1 cellular context compared by ENCODE assay signal in the genomic region with DNA sequence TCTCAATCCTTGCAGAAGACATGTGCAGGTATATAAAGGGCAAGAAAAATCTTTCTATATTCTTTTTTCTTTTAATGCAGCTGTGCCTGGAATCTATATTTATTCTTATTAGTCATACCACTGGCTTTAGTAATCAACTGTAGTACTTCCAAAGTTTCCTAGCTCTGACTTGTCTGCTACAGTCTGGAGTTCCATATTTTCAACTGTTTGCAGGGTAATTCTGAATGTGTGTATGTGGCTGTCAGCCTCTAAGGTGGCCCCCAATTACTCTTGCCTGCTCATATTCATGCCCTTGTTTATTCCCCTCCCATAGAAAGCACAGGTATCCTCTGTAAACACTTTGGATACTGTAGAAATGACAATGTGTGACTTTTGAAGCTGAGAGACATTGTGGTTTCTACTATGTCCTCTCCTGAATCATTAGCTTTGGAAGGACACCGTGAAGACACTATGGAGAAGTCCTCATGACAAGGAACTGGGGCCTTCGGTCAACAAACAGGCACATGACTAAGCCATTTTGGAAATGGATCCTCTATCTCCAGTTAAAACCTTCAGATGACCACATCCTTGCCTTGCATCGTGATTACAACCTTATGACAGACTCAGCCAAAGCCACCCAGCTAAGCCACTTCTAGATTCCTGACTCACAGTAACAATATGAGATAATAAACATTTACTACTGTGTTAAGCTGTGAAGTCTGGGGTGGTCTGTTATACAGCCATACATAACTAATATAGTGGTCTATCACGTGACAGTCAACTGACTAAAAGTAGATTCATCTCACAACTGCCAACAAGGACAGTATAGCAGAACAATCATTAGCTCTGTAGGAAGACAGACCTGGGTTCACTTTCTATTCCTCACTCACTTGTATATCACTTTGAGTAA.
A peak's percentile ranks its signal among the peaks of the same experiment; 100 is the strongest.
TF ChIP-seq lines count a peak whose summit lies in the region.

No MANE protein-coding gene starts in this region.

TF ChIP-seq in K562, 482 proteins besides CTCF, POLR2A, EP300 and RAD21 (continued from another document and continues in another):
- TF ChIP-seq ZNF41 (CRISPR knock-in tag; conservative IDR thresholded peaks at IDR 0.05), result peak; percentile 68; the same call in 1 of the 2 replicates
- TF ChIP-seq GATAD2B (IDR thresholded peaks at IDR 0.05; ENCODE audit: borderline replicate concordance), result no peak
- no peak for TF ChIP-seq NR3C1 (CRISPR knock-in tag; IDR thresholded peaks at IDR 0.05)
- TF ChIP-seq GTF2A2 (tag; IDR thresholded peaks at IDR 0.05), result no peak
- no peak for TF ChIP-seq NFATC3 (IDR thresholded peaks at IDR 0.05)
- TF ChIP-seq ZNF140 (CRISPR knock-in tag; IDR thresholded peaks at IDR 0.05), result no peak
- TF ChIP-seq ZNF592 (IDR thresholded peaks at IDR 0.05), result peak; percentile 98
- TF ChIP-seq, protein P1, sequence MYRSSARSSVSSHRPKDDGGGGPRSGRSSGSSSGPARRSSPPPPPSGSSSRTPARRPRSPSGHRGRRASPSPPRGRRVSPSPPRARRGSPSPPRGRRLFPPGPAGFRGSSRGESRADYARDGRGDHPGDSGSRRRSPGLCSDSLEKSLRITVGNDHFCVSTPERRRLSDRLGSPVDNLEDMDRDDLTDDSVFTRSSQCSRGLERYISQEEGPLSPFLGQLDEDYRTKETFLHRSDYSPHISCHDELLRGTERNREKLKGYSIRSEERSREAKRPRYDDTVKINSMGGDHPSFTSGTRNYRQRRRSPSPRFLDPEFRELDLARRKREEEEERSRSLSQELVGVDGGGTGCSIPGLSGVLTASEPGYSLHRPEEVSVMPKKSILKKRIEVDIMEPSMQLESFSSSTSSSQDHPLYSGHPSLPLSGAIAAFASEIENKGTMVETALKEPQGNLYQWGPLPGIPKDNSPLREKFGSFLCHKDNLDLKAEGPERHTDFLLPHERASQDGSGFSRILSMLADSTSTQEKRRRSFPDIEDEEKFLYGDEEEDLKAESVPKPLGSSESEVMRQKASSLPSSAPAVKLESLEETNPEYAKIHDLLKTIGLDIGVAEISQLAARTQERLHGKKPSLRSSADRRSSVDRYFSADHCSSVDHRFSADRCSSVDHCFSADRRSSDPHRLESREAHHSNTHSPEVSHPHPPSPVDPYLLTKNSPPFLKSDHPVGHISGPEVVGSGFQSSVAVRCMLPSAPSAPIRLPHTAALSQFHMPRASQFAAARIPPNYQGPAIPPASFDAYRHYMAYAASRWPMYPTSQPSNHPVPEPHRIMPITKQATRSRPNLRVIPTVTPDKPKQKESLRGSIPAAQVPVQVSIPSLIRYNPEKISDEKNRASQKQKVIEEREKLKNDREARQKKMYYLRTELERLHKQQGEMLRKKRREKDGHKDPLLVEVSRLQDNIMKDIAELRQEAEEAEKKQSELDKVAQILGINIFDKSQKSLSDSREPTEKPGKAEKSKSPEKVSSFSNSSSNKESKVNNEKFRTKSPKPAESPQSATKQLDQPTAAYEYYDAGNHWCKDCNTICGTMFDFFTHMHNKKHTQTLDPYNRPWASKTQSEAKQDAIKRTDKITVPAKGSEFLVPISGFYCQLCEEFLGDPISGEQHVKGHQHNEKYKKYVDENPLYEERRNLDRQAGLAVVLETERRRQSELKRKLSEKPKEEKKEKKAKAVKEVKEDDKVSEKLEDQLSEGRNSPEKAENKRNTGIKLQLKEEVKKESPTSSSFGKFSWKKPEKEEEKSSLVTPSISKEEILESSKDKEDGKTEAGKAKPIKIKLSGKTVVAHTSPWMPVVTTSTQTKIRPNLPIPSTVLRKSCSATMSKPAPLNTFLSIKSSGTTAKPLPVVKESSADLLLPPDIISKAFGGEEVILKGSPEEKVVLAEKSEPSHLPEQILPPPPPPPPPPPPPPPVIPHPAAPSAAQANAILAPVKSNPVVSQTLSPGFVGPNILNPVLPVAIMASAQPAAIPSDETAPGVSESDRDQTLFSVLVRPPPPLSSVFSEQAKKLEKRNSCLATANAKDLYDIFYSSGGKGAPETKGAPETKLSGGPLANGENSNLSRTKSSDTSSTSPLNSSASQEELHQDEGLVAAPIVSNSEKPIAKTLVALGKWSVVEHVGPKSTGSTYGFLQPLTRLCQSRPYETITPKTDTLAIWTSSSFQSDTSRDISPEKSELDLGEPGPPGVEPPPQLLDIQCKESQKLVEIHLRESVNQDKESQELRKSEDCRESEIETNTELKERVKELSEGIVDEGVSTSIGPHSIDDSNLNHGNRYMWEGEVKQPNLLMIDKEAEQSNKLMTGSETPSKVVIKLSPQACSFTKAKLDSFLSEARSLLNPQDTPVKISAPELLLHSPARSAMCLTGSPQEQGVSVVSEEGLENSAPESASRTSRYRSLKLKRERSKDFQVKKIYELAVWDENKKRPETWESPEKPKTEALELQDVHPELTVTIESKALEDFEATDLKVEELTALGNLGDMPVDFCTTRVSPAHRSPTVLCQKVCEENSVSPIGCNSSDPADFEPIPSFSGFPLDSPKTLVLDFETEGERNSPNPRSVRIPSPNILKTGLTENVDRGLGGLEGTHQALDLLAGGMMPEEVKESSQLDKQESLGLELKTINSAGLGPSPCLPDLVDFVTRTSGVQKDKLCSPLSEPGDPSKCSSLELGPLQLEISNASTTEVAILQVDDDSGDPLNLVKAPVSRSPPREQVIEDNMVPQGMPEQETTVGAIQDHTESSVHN (IDR thresholded peaks at IDR 0.05; ENCODE audit: borderline replicate concordance in 1 of 2, low read depth in 1 of 2), result 0 out of 4 replicates have a peak, but pooled peaks of 1 of the 2 experiments have one; percentile 27
- peak; percentile 47 for TF ChIP-seq TAL1 (IDR thresholded peaks at IDR 0.05)
- TF ChIP-seq RFX5 (IDR thresholded peaks at IDR 0.05; ENCODE audit: low read depth, low read length), result no peak
- TF ChIP-seq, protein P2, sequence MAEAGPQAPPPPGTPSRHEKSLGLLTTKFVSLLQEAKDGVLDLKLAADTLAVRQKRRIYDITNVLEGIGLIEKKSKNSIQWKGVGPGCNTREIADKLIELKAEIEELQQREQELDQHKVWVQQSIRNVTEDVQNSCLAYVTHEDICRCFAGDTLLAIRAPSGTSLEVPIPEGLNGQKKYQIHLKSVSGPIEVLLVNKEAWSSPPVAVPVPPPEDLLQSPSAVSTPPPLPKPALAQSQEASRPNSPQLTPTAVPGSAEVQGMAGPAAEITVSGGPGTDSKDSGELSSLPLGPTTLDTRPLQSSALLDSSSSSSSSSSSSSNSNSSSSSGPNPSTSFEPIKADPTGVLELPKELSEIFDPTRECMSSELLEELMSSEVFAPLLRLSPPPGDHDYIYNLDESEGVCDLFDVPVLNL (CRISPR knock-in tag; IDR thresholded peaks at IDR 0.05; ENCODE audit: low read depth), result no peak
- no peak for TF ChIP-seq SMAD1 (IDR thresholded peaks at IDR 0.05; ENCODE audit: low read depth, low read length, partially characterized antibody)
- no peak for TF ChIP-seq HOMEZ (CRISPR knock-in tag; IDR thresholded peaks at IDR 0.05)
- no peak for TF ChIP-seq KDM1A (IDR thresholded peaks at IDR 0.05)
- no peak for TF ChIP-seq TCF15 (CRISPR knock-in tag; IDR thresholded peaks at IDR 0.05)
- no peak for TF ChIP-seq ELF1 (tag; IDR thresholded peaks at IDR 0.05)
- TF ChIP-seq RFX1 (IDR thresholded peaks at IDR 0.05), result no peak
- no peak for TF ChIP-seq HLTF (IDR thresholded peaks at IDR 0.05)
- no peak for TF ChIP-seq ZNF717 (CRISPR knock-in tag; IDR thresholded peaks at IDR 0.05)
- no peak for TF ChIP-seq ZBED1 (IDR thresholded peaks at IDR 0.05)
- TF ChIP-seq HCFC1 (IDR thresholded peaks at IDR 0.05; ENCODE audit: low read depth, low read length), result no peak
- no peak for TF ChIP-seq ZNF778 (CRISPR knock-in tag; IDR thresholded peaks at IDR 0.05)
- peak in 1 of 3 experiments; percentile 73; a peak in 2 of 6 replicates for TF ChIP-seq ZBTB11 (CRISPR knock-in tag; IDR thresholded peaks at IDR 0.05)
- TF ChIP-seq XRCC5 (IDR thresholded peaks at IDR 0.05; ENCODE audit: low read depth, low read length), result no peak
- TF ChIP-seq RBM17 (IDR thresholded peaks at IDR 0.05; ENCODE audit: borderline replicate concordance, low read depth, low read length), result no peak
- no peak for TF ChIP-seq HNRNPH1 (optimal IDR thresholded peaks at IDR 0.05; ENCODE audit: low read depth, low read length)
- TF ChIP-seq SMAD4 (CRISPR knock-in tag; conservative IDR thresholded peaks at IDR 0.05), result peak; percentile 87
- TF ChIP-seq IRF2 (CRISPR knock-in tag; IDR thresholded peaks at IDR 0.05), result no peak
- no peak for TF ChIP-seq CREB5 (CRISPR knock-in tag; IDR thresholded peaks at IDR 0.05)
- TF ChIP-seq HNRNPK (IDR thresholded peaks at IDR 0.05; ENCODE audit: low read depth, low read length, poor library complexity, severe bottlenecking), result no peak
- no peak for TF ChIP-seq KDM5B (IDR thresholded peaks at IDR 0.05; ENCODE audit: insufficient replicate concordance, low read depth, low read length)
- peak; percentile 63 for TF ChIP-seq POLR2H (tag; IDR thresholded peaks at IDR 0.05; ENCODE audit: low read depth)
- no peak for TF ChIP-seq ZEB2 (IDR thresholded peaks at IDR 0.05)
- no peak for TF ChIP-seq ARID2 (IDR thresholded peaks at IDR 0.05)
